ENCODE assay signal across 7 cellular contexts in the genomic region with DNA sequence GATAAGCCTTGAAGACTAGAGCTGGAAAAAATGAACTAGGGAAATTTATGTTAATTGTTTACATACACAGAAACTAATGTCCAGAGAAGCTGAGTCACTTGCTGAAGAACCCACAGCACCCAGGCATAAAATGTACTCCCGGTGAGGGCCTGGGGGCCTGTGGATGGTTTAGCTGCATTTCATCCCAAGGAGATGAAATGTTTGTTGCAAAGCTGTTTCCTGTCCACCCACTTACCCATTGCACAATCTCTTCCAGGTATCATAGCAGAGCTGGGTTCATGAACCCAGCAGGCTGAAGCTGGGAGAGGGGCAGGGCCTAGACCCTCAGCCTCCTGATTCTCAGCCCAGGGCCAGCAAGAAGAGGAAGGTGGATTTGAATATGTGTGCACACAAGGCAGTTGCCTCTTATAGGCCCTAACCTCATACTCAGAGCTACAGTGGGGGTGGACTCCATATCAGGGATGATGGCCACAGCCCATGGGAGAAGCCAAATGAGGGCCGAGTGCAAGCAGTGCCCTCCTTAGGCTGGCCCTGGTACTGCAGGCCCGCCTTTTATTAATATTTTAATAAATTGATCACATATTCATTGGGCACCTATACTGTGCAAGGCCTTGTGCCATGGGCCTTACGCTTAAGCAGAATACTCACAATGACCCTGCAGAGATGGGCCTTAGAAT.
DNase-seq lines count a peak whose midpoint lies in the region; ATAC-seq, FAIRE-seq and TF ChIP-seq lines count a peak whose summit lies in the region.

No MANE protein-coding gene starts in this region.

- no peak for TF ChIP-seq POLR2A in tibial nerve (IDR thresholded peaks at IDR 0.05)

- FAIRE-seq in HTR-8/SVneo (lab: Jason Lieb, UNC), result no peak

- H3K4me3 ChIP-seq in tibial nerve, result no peak overlapping the region

- TF ChIP-seq CTCF in tibial nerve (IDR thresholded peaks at IDR 0.05), result peak; percentile 67 to 87 (median 77)

- no peak for ATAC-seq in GM21367 (IDR thresholded peaks at IDR 0.05; ENCODE audit: unreplicated experiment)

- peak; percentile 67 for DNase-seq in Daoy (ENCODE audit: low read depth)
- peak; percentile 70 for DNase-seq in HTR-8/SVneo (ENCODE audit: insufficient read length, low spot score)
- peak; percentile 92 for DNase-seq in iris pigment epithelial cell (ENCODE audit: low read depth)
- peak in 1 of 2 donors; percentile 41 for DNase-seq in tibial nerve (ENCODE audit: low spot score in 2 of 2)
- no peak for DNase-seq in mesenteric fat pad (ENCODE audit: low spot score)

- H3K27ac ChIP-seq in angular gyrus (ENCODE audit: low read depth, low read length) (peak overlapping the region; percentile 9), tibial nerve (no peak overlapping the region)

- H3K4me1 ChIP-seq in tibial nerve, result no peaks in the 10 kb centered on the region

- H3K36me3 ChIP-seq in tibial nerve, result peaks cover 0 to 22% (median 0%) of the 10 kb centered on the region in 3 donors

- no peaks in the 10 kb centered on the region for H3K27me3 ChIP-seq in tibial nerve

- TF ChIP-seq EP300 in tibial nerve (IDR thresholded peaks at IDR 0.05), result no peak

- no peaks in the 10 kb centered on the region for H3K9me3 ChIP-seq in tibial nerve

- WGBS in tibial nerve, 2 donors, result 62 to 66% methylated on average over 4 of the region's 4 CpGs
